Comparison of ENCODE assay signal across 1 cellular context in the genomic region with DNA sequence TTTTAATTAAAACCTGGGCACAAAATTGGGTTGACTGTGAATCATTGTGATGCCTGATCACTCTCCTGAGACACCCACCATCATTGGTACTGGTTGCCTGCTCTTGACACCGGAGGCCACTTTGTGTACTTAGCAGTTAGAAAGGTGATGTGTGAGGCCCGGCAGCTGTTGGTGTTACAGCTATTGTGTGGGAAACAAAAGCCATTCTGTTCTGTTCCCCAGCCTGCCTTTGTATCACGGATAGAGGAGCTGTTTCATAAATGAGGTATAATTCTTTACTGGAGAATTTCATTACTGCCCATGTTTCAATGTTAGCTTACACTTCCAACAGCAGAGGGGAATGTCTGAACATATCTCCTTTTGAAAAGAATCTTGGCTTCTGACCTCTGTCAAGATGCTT.
TF ChIP-seq lines count a peak whose summit lies in the region.

No MANE protein-coding gene starts in this region.

TF ChIP-seq in GM23338, 12 proteins besides CTCF, POLR2A, EP300 and RAD21 (continued from another document):
- TF ChIP-seq, protein P1, sequence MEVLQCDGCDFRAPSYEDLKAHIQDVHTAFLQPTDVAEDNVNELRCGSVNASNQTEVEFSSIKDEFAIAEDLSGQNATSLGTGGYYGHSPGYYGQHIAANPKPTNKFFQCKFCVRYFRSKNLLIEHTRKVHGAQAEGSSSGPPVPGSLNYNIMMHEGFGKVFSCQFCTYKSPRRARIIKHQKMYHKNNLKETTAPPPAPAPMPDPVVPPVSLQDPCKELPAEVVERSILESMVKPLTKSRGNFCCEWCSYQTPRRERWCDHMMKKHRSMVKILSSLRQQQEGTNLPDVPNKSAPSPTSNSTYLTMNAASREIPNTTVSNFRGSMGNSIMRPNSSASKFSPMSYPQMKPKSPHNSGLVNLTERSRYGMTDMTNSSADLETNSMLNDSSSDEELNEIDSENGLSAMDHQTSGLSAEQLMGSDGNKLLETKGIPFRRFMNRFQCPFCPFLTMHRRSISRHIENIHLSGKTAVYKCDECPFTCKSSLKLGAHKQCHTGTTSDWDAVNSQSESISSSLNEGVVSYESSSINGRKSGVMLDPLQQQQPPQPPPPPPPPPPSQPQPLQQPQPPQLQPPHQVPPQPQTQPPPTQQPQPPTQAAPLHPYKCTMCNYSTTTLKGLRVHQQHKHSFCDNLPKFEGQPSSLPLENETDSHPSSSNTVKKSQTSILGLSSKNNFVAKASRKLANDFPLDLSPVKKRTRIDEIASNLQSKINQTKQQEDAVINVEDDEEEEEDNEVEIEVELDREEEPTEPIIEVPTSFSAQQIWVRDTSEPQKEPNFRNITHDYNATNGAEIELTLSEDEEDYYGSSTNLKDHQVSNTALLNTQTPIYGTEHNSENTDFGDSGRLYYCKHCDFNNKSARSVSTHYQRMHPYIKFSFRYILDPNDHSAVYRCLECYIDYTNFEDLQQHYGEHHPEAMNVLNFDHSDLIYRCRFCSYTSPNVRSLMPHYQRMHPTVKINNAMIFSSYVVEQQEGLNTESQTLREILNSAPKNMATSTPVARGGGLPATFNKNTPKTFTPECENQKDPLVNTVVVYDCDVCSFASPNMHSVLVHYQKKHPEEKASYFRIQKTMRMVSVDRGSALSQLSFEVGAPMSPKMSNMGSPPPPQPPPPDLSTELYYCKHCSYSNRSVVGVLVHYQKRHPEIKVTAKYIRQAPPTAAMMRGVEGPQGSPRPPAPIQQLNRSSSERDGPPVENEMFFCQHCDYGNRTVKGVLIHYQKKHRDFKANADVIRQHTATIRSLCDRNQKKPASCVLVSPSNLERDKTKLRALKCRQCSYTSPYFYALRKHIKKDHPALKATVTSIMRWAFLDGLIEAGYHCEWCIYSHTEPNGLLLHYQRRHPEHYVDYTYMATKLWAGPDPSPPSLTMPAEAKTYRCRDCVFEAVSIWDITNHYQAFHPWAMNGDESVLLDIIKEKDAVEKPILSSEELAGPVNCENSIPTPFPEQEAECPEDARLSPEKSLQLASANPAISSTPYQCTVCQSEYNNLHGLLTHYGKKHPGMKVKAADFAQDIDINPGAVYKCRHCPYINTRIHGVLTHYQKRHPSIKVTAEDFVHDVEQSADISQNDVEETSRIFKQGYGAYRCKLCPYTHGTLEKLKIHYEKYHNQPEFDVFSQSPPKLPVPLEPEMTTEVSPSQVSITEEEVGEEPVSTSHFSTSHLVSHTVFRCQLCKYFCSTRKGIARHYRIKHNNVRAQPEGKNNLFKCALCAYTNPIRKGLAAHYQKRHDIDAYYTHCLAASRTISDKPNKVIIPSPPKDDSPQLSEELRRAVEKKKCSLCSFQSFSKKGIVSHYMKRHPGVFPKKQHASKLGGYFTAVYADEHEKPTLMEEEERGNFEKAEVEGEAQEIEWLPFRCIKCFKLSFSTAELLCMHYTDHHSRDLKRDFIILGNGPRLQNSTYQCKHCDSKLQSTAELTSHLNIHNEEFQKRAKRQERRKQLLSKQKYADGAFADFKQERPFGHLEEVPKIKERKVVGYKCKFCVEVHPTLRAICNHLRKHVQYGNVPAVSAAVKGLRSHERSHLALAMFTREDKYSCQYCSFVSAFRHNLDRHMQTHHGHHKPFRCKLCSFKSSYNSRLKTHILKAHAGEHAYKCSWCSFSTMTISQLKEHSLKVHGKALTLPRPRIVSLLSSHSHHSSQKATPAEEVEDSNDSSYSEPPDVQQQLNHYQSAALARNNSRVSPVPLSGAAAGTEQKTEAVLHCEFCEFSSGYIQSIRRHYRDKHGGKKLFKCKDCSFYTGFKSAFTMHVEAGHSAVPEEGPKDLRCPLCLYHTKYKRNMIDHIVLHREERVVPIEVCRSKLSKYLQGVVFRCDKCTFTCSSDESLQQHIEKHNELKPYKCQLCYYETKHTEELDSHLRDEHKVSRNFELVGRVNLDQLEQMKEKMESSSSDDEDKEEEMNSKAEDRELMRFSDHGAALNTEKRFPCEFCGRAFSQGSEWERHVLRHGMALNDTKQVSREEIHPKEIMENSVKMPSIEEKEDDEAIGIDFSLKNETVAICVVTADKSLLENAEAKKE (CRISPR knock-in tag; IDR thresholded peaks at IDR 0.05): no peak
- no peak for TF ChIP-seq ETS1 (IDR thresholded peaks at IDR 0.05)
- no peak for TF ChIP-seq ZNF331 (CRISPR knock-in tag; IDR thresholded peaks at IDR 0.05; ENCODE audit: low read depth)
- no peak for TF ChIP-seq JUNB (IDR thresholded peaks at IDR 0.05; ENCODE audit: unreplicated experiment)
- TF ChIP-seq ZNF114 (CRISPR knock-in tag; IDR thresholded peaks at IDR 0.05): no peak
- TF ChIP-seq CREB1 (CRISPR knock-in tag; IDR thresholded peaks at IDR 0.05; ENCODE audit: low read depth): no peak
